In genomic region chr9:109912082-109912581, GRCh38 we compare ENCODE assay signal across 12 cellular contexts.
DNase-seq lines count a peak whose midpoint lies in the region; ATAC-seq and TF ChIP-seq lines count a peak whose summit lies in the region.
"Had no signal": no experiment of that assay in that cellular context is flagged by ENCODE, and none has a peak within 500 bp of the region (broad histone marks: within the 10 kb centered on the region; RNA-seq: fewer than 3 reads in every experiment).

No MANE protein-coding gene starts in this region.

- H3K9me3 ChIP-seq in skeletal muscle satellite cell (replicated peaks; ENCODE audit: low read length) (no peaks in the 10 kb centered on the region), Karpas-422 (ENCODE audit: low read length) (no peaks in the 10 kb centered on the region)

- H4K20me1 ChIP-seq in Karpas-422 (ENCODE audit: insufficient read depth, low read depth, low read length): no peaks in the 10 kb centered on the region

- no peaks in the 10 kb centered on the region for H3K9me2 ChIP-seq in Karpas-422 (replicated peaks; ENCODE audit: insufficient read depth, low read length)

- no peaks in the 10 kb centered on the region for H3K79me2 ChIP-seq in Karpas-422 (ENCODE audit: low read length)

- no peak overlapping the region for H3K4me3 ChIP-seq in fibroblast of villous mesenchyme (ENCODE audit: low read depth, low read length)
- H3K4me3 ChIP-seq in skeletal muscle satellite cell (ENCODE audit: low read length): no peak overlapping the region
- H3K4me3 ChIP-seq in Karpas-422 (ENCODE audit: low read length): no peak overlapping the region

- peak; percentile 32 for DNase-seq in GM03348 (ENCODE audit: low spot score)
- peak; percentile 55 for DNase-seq in RPMI7951 (ENCODE audit: low read depth)
- peak; percentile 66 for DNase-seq in fibroblast of villous mesenchyme (ENCODE audit: low read depth)
- DNase-seq in NCI-H748 treated with DMSO at 0.1 percent for 48 hours (lab: John Stamatoyannopoulos, UW): no peak
- no peak for DNase-seq in Karpas-422
- DNase-seq in HuH-7.5 (ENCODE audit: low spot score): no peak
- DNase-seq: DMS79, MV-4-11 had no signal

- H2AFZ ChIP-seq in Karpas-422 (ENCODE audit: low read length): no peak overlapping the region

- ATAC-seq in GM18870 (IDR thresholded peaks at IDR 0.05; ENCODE audit: unreplicated experiment): no peak
- ATAC-seq: activated T-helper 17 cell treated with anti-CD3 and anti-CD28 coated beads, Interleukin-2, amount 50 U/mL, for 72 hours had no signal

- H3K27me3 ChIP-seq in skeletal muscle satellite cell (ENCODE audit: control insufficient read depth, insufficient read depth, low read length) (no peaks in the 10 kb centered on the region), Karpas-422 (ENCODE audit: low read length) (no peaks in the 10 kb centered on the region)

- no peak for TF ChIP-seq CTCF in fibroblast of villous mesenchyme (IDR thresholded peaks at IDR 0.05; ENCODE audit: insufficient read depth, low read depth, low read length)

- no peak overlapping the region for H3K27ac ChIP-seq in Karpas-422 (ENCODE audit: low read length)
- H3K27ac ChIP-seq: VCaP had no signal

- H3K4me1 ChIP-seq in skeletal muscle satellite cell (ENCODE audit: control insufficient read depth, insufficient read depth, low read length) (peaks cover 38% of the 10 kb centered on the region), Karpas-422 (ENCODE audit: low read length) (peaks cover 23% of the 10 kb centered on the region)

- H3K9ac ChIP-seq in skeletal muscle satellite cell (ENCODE audit: low read depth, low read length) (peak overlapping the region; percentile 49), Karpas-422 (ENCODE audit: low read length) (no peak overlapping the region)

- H3K36me3 ChIP-seq in skeletal muscle satellite cell (ENCODE audit: insufficient read depth, low read length) (no peaks in the 10 kb centered on the region), Karpas-422 (ENCODE audit: insufficient read depth, low read length) (no peaks in the 10 kb centered on the region)

- H3K4me2 ChIP-seq in skeletal muscle satellite cell (ENCODE audit: low read length) (peak overlapping the region; percentile 25), Karpas-422 (ENCODE audit: low read depth, low read length, poor library complexity, severe bottlenecking) (no peak overlapping the region)

Comparison
In these comparisons a context has a peak if more than half of its experiments do, and no peak if none do; other contexts are left out.
1. DNase-seq: peak in GM03348 (single experiment), RPMI7951 (single experiment) and fibroblast of villous mesenchyme (single experiment); none in NCI-H748 treated with DMSO at 0.1 percent for 48 hours (single experiment), Karpas-422 (single experiment) and HuH-7.5 (single experiment).